Comparison of ENCODE assay signal across 17 cellular contexts in the genomic region with DNA sequence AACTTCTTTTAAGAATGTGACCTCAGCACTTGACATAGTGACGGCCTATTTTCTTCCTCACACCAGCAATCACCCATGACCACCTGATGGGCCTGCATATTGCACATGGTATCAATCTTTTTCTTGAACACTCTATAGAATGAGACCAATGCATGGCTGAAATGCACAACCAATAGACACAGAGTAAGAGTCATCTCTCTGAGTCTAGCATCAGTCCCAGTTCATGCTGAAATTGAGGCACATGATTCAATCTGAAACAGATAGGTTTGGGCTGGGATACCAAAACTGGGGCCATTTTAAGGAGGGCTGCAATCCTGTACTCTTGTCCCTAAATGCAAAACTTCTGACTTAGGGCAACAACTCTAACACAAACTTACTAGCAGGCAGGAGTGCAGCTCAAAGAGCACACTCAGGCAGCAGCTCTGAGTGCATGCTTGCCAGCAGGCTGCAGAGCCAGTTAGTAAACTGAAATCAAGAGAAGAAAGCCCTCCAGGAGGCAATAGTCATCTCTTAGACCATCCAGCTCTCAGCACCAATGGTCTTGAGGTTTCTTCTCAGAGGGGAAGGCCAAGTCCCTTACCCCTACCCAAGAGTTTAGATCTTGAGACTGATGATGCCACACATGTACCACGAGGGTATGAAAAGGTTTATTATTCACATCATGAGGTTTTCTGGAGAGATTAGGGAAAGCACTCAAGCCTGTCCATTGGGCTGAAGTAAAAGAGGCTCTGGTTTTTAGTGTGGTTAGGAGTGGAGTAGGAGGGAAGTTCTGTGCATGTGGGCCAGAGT. TPM values are rescaled to one million over a fixed set of nuclear protein-coding genes. Genes with fewer than 3 reads are reported as not detected.
DNase-seq lines count a peak whose midpoint lies in the region; ATAC-seq lines count a peak whose summit lies in the region.
"Had no signal": no experiment of that assay in that cellular context is flagged by ENCODE, and none has a peak within 500 bp of the region (broad histone marks: within the 10 kb centered on the region; RNA-seq: fewer than 3 reads in every experiment).

No MANE protein-coding gene starts in this region.

- DNase-seq in activated T-cell treated with anti-CD3 and anti-CD28 coated beads, Interleukin-2, amount 50 U/mL, for 72 hours: peak in 1 of 2 donors; percentile 1
- no peak for DNase-seq in activated T-cell treated with anti-CD3 and anti-CD28 coated beads, Interleukin-2, amount 50 U/mL, for 24 hours
- DNase-seq in SK-MEL-5 (ENCODE audit: low read depth, low spot score) (peak; percentile 16), left colon (no peak), NCI-H2081 treated with DMSO at 0.1 percent for 48 hours (lab: John Stamatoyannopoulos, UW) (no peak)
- DNase-seq in stimulated activated naive B cell treated with anti-CD40 and anti-IgM and Interleukin-4, amounts not matched to agents 10 μg/mL and 1 μg/mL and 100 μg/mL, for 72 hours: no peak
- DNase-seq: Caco-2; CD4-positive, CD25-positive, alpha-beta regulatory T cell; CD8-positive, alpha-beta T cell; DMS153; DND-41; GOT3; HFFc6 had no signal

- H3K4me1 Mint-ChIP-seq in activated T-cell treated with anti-CD3 and anti-CD28 coated beads, Interleukin-2, amount 50 U/mL, for 72 hours (ENCODE audit: low read depth): peaks cover 9% of the 10 kb centered on the region
- H3K4me1 Mint-ChIP-seq in activated T-cell treated with anti-CD3 and anti-CD28 coated beads, Interleukin-2, amount 50 U/mL, for 24 hours (ENCODE audit: low read depth): no peaks in the 10 kb centered on the region
- H3K4me1 Mint-ChIP-seq in stimulated activated naive B cell treated with anti-CD40 and anti-IgM and Interleukin-4, amounts not matched to agents 10 μg/mL and 1 μg/mL and 100 μg/mL, for 72 hours: no peaks in the 10 kb centered on the region
- H3K4me1 Mint-ChIP-seq: B cell; CD4-positive, CD25-positive, alpha-beta regulatory T cell had no signal

- intact Hi-C loops in left colon (cut with DNase I, micrococcal nuclease): no loop called here

- peak; percentile 60 to 90 for ATAC-seq in activated T-cell treated with anti-CD3 and anti-CD28 coated beads, Interleukin-2, amount 50 U/mL, for 72 hours (replicated peaks in 1 of 2)
- ATAC-seq in GM18907 (IDR thresholded peaks at IDR 0.05; ENCODE audit: unreplicated experiment): peak; percentile 71
- ATAC-seq in stimulated activated naive B cell treated with anti-CD40 and anti-IgM and Interleukin-4, amounts not matched to agents 10 μg/mL and 1 μg/mL and 100 μg/mL, for 72 hours (replicated peaks): peak; percentile 27 to 51
- ATAC-seq in left colon: no peak
- ATAC-seq: CD8-positive, alpha-beta T cell; GM12878 had no signal

- peaks cover 45% of the 10 kb centered on the region for H3K27me3 Mint-ChIP-seq in activated T-cell treated with anti-CD3 and anti-CD28 coated beads, Interleukin-2, amount 50 U/mL, for 72 hours (ENCODE audit: low read depth)
- peaks cover 52% of the 10 kb centered on the region for H3K27me3 Mint-ChIP-seq in activated T-cell treated with anti-CD3 and anti-CD28 coated beads, Interleukin-2, amount 50 U/mL, for 24 hours
- H3K27me3 Mint-ChIP-seq in stimulated activated naive B cell treated with anti-CD40 and anti-IgM and Interleukin-4, amounts not matched to agents 10 μg/mL and 1 μg/mL and 100 μg/mL, for 72 hours: peaks cover 24 to 33% of the 10 kb centered on the region in 2 donors

- in situ Hi-C loops in SK-MEL-5 (cut with HindIII; ENCODE audit: low pct_unique_long_range_greater_than_20kb, low sequenced_read_pairs): no loop called here

- no peaks in the 10 kb centered on the region for H3K9me3 Mint-ChIP-seq in activated T-cell treated with anti-CD3 and anti-CD28 coated beads, Interleukin-2, amount 50 U/mL, for 72 hours
- no peaks in the 10 kb centered on the region for H3K9me3 Mint-ChIP-seq in activated T-cell treated with anti-CD3 and anti-CD28 coated beads, Interleukin-2, amount 50 U/mL, for 24 hours
- no peaks in the 10 kb centered on the region for H3K9me3 Mint-ChIP-seq in stimulated activated naive B cell treated with anti-CD40 and anti-IgM and Interleukin-4, amounts not matched to agents 10 μg/mL and 1 μg/mL and 100 μg/mL, for 72 hours
- H3K9me3 Mint-ChIP-seq: CD8-positive, alpha-beta T cell; HFFc6 had no signal

- peak overlapping the region; percentile 10 for H3K27ac Mint-ChIP-seq in activated T-cell treated with anti-CD3 and anti-CD28 coated beads, Interleukin-2, amount 50 U/mL, for 72 hours
- no peak overlapping the region for H3K27ac Mint-ChIP-seq in activated T-cell treated with anti-CD3 and anti-CD28 coated beads, Interleukin-2, amount 50 U/mL, for 24 hours
- no peak overlapping the region for H3K27ac Mint-ChIP-seq in stimulated activated naive B cell treated with anti-CD40 and anti-IgM and Interleukin-4, amounts not matched to agents 10 μg/mL and 1 μg/mL and 100 μg/mL, for 72 hours
- H3K27ac Mint-ChIP-seq: B cell; CD4-positive, CD25-positive, alpha-beta regulatory T cell; CD8-positive, alpha-beta T cell; HFFc6 had no signal

- H3K4me3 Mint-ChIP-seq in activated T-cell treated with anti-CD3 and anti-CD28 coated beads, Interleukin-2, amount 50 U/mL, for 72 hours: no peak overlapping the region
- no peak overlapping the region for H3K4me3 Mint-ChIP-seq in activated T-cell treated with anti-CD3 and anti-CD28 coated beads, Interleukin-2, amount 50 U/mL, for 24 hours
- H3K4me3 Mint-ChIP-seq in stimulated activated naive B cell treated with anti-CD40 and anti-IgM and Interleukin-4, amounts not matched to agents 10 μg/mL and 1 μg/mL and 100 μg/mL, for 72 hours: no peak overlapping the region
- H3K4me3 Mint-ChIP-seq: B cell; CD4-positive, CD25-positive, alpha-beta regulatory T cell; CD8-positive, alpha-beta T cell; HFFc6 had no signal

- no peaks in the 10 kb centered on the region for H3K36me3 Mint-ChIP-seq in activated T-cell treated with anti-CD3 and anti-CD28 coated beads, Interleukin-2, amount 50 U/mL, for 72 hours (ENCODE audit: insufficient read depth in 2 of 2)
- no peaks in the 10 kb centered on the region for H3K36me3 Mint-ChIP-seq in activated T-cell treated with anti-CD3 and anti-CD28 coated beads, Interleukin-2, amount 50 U/mL, for 24 hours (ENCODE audit: low read depth)
- no peaks in the 10 kb centered on the region for H3K36me3 Mint-ChIP-seq in stimulated activated naive B cell treated with anti-CD40 and anti-IgM and Interleukin-4, amounts not matched to agents 10 μg/mL and 1 μg/mL and 100 μg/mL, for 72 hours
- H3K36me3 Mint-ChIP-seq: CD4-positive, CD25-positive, alpha-beta regulatory T cell; CD8-positive, alpha-beta T cell had no signal

RNA-seq across cellular contexts. Expression of a gene that starts 24.7 kb away (rescaled TPM):
- under 1 TPM in 1 of 2 donors, not detected in 1; 0.25 TPM for total RNA-seq in activated T-cell treated with anti-CD3 and anti-CD28 coated beads, Interleukin-2, amount 50 U/mL, for 72 hours
- not detected in 2 replicates for total RNA-seq in SK-MEL-5 (2014; rRNA removed; shearing (Covaris generic))
- not detected in 2 replicates for polyA plus RNA-seq in SK-MEL-5 (2015; cell fraction: cytosol; rRNA removed)
- not detected in 2 replicates for polyA plus RNA-seq in SK-MEL-5 (2015; cell fraction: nucleus; rRNA removed)
- not detected for total RNA-seq in left colon
- total RNA-seq: B cell; Caco-2; CD4-positive, CD25-positive, alpha-beta regulatory T cell; GM12878; HFFc6 had no signal
- polyA plus RNA-seq: AG04450; CD4-positive, CD25-positive, alpha-beta regulatory T cell; GM12878 had no signal
